ENCODE assay signal across 8 cellular contexts in genomic region chr12:56315626-56316473, GRCh38. TPM values are rescaled to one million over a fixed set of nuclear protein-coding genes. Genes with fewer than 3 reads are reported as not detected.
DNase-seq lines count a peak whose midpoint lies in the region; ATAC-seq, FAIRE-seq and TF ChIP-seq lines count a peak whose summit lies in the region.

TSS of gene CNPY2 (minus strand) at chr12:56315988. CDS start at chr12:56315217, 771 bp downstream.

- H3K27me3 ChIP-seq in WERI-Rb-1 (ENCODE audit: insufficient read depth, low read depth, severe bottlenecking) (no peaks in the 10 kb centered on the region), mammary epithelial cell (ENCODE audit: insufficient read depth, low read length) (no peaks in the 10 kb centered on the region), small intestine (ENCODE audit: control insufficient read depth in 2 of 2, insufficient read depth in 2 of 2, low read length in 2 of 2) (no peaks in the 10 kb centered on the region)

- H3K79me2 ChIP-seq in mammary epithelial cell (ENCODE audit: insufficient read depth, low read length) = peaks cover 20% of the 10 kb centered on the region

- peak; percentile 77 for DNase-seq in AG04449 (ENCODE audit: low read depth, low spot score)
- DNase-seq in NCI-H2227 (lab: John Stamatoyannopoulos, UW; ENCODE audit: unreplicated experiment) = peak; percentile 94
- peak; percentile 99 for DNase-seq in WERI-Rb-1
- peak; percentile 99 for DNase-seq in mammary epithelial cell
- DNase-seq in iPS-NIHi11 (ENCODE audit: low spot score) = peak; percentile 95
- peak; percentile 96 for DNase-seq in small intestine

- in situ Hi-C loops in mammary epithelial cell (cut with MboI; ENCODE audit: low sequenced_read_pairs in 2 of 2) = loop anchor here in 1 of 2 donors (10.0 kb wide), 1 partner anchor 149 kb away; the partner anchor contains the start of gene SPRYD4

- dilution Hi-C loops in mammary epithelial cell (cut with HindIII; ENCODE audit: low sequenced_read_pairs) = loop anchor here (5.0 to 10.0 kb wide), 3 partner anchors 46 to 296 kb away; partner anchors contain the start of genes APOF and STAT2

- peak within 1 kb of the TSS; percentile 79 for H3K27ac ChIP-seq in WERI-Rb-1
- H3K27ac ChIP-seq in mammary epithelial cell (ENCODE audit: insufficient read depth, low read depth, low read length) = peak within 1 kb of the TSS; percentile 89
- peak within 1 kb of the TSS; percentile 87 to 93 for H3K27ac ChIP-seq in small intestine (ENCODE audit: low read depth in 1 of 2, low read length in 1 of 2)

- H3K9me3 ChIP-seq in WERI-Rb-1 (ENCODE audit: severe bottlenecking) (no peaks in the 10 kb centered on the region), mammary epithelial cell (replicated peaks; ENCODE audit: insufficient read depth, low read length) (no peaks in the 10 kb centered on the region), small intestine (ENCODE audit: control insufficient read depth, low read depth) (no peaks in the 10 kb centered on the region)

- peak within 1 kb of the TSS; percentile 94 for H2AFZ ChIP-seq in mammary epithelial cell (ENCODE audit: low read depth, low read length)

- H3K4me1 ChIP-seq in mammary epithelial cell (ENCODE audit: insufficient read depth, low read length) (peaks cover 17% of the 10 kb centered on the region), small intestine (ENCODE audit: control insufficient read depth in 2 of 2, insufficient read depth in 1 of 2, low read depth in 1 of 2, low read length in 1 of 2) (no peaks in the 10 kb centered on the region)

- H3K4me3 ChIP-seq in AG04449 (ENCODE audit: low read depth, low read length) (peak within 1 kb of the TSS; percentile 96), WERI-Rb-1 (ENCODE audit: low read depth, low read length) (peak within 1 kb of the TSS; percentile 89), mammary epithelial cell (replicated peaks in 1 of 3; ENCODE audit: insufficient read depth in 1 of 3, low read depth in 2 of 3, low read length in 3 of 3) (peak within 1 kb of the TSS; percentile 94 to 96 (median 95)), small intestine (ENCODE audit: low read depth in 1 of 2, low read length in 2 of 2) (peak within 1 kb of the TSS; percentile 71 to 96)

- BruUV-seq in mammary epithelial cell (replicated peaks; lab: Mats Ljungman, UMichigan) = no TSS peak

- 4% methylated on average over 41 of the region's 62 CpGs for WGBS in mammary epithelial cell (ENCODE audit: low coverage, missing lambda C conversion rate)
- 0% methylated on average over 59 to 62 of the region's 62 CpGs for whole genome bisulfite sequencing in small intestine, 3 donors

- intact Hi-C loops in mammary epithelial cell (cut with micrococcal nuclease) = loop anchor here (1.0 kb wide), 3 partner anchors 16 to 148 kb away; partner anchors contain the start of genes CS and STAT2

- H4K20me1 ChIP-seq in mammary epithelial cell (ENCODE audit: insufficient read depth, low read length) = no peaks in the 10 kb centered on the region

- H3K36me3 ChIP-seq in WERI-Rb-1 = peaks cover 45% of the 10 kb centered on the region
- H3K36me3 ChIP-seq in mammary epithelial cell (ENCODE audit: insufficient read depth, low read length) = peaks cover 4% of the 10 kb centered on the region
- peaks cover 2 to 7% of the 10 kb centered on the region in 2 donors for H3K36me3 ChIP-seq in small intestine (ENCODE audit: control insufficient read depth in 2 of 2, insufficient read depth in 2 of 2, low read length in 2 of 2)

- POLR2A ChIA-PET in AG04449 (lab: Yijun Ruan, JAX) = interaction anchor here (0.6 to 1.7 kb wide), 15 partner anchors 8 to 148 kb away, joined by 3 to 7 read pairs (median 3); partner anchors contain the start of genes CS, IL23A, PAN2 and RNF41

- H3K9ac ChIP-seq in mammary epithelial cell (ENCODE audit: insufficient read depth, low read length) = peak within 1 kb of the TSS; percentile 96

- TF ChIP-seq CTCF in AG04449 (IDR thresholded peaks at IDR 0.05; ENCODE audit: insufficient read depth, low read length, missing control alignments) = peak; percentile 14
- TF ChIP-seq CTCF in WERI-Rb-1 (IDR thresholded peaks at IDR 0.05; ENCODE audit: low read depth, low read length) = peak; percentile 41; the same call in 1 of the 2 replicates
- peak in 1 of 2 donors; percentile 18 for TF ChIP-seq CTCF in mammary epithelial cell (conservative IDR thresholded peaks at IDR 0.05 in 1 of 2, IDR thresholded peaks at IDR 0.05 in 1 of 2; ENCODE audit: extremely low read depth in 1 of 2, insufficient read depth in 1 of 2, low read depth in 1 of 2, low read length in 2 of 2)

- CTCF ChIA-PET in AG04449 (lab: Yijun Ruan, JAX) (interaction anchor here (0.7 to 4.9 kb wide), 12 partner anchors 10 to 153 kb away, joined by 3 to 24 read pairs (median 3); partner anchors contain the start of genes SMARCC2, SPRYD4 and TIMELESS), mammary epithelial cell (lab: Charles Lee; ENCODE audit: low non-redundant PET) (interaction anchor here (0.6 to 0.9 kb wide), 3 partner anchors 59 to 155 kb away, joined by 3 to 7 read pairs (median 4); no protein-coding TSS in a partner anchor)

- no peak for FAIRE-seq in small intestine (lab: Jason Lieb, UNC)

- ATAC-seq in GM18873 (IDR thresholded peaks at IDR 0.05; ENCODE audit: low FRiP score, unreplicated experiment) (peak; percentile 89), HG03139 (IDR thresholded peaks at IDR 0.05; ENCODE audit: unreplicated experiment) (peak; percentile 88)

- peak within 1 kb of the TSS; percentile 79 for H3K4me2 ChIP-seq in mammary epithelial cell (ENCODE audit: insufficient read depth, low read depth, low read length)

RNA-seq across cellular contexts. Expression of gene CNPY2, which starts in this region (rescaled TPM):
- 100 to 1,000 TPM in 1 of 2 donors, 10 to 100 TPM in 1; 49.3 to 114 TPM for total RNA-seq in mammary epithelial cell
- polyA plus RNA-seq in mammary epithelial cell (108 TPM), small intestine (100 to 1,000 TPM in 2 of 3 donors, 10 to 100 TPM in 1; 80.0 to 156 (median 112) TPM)
- polyA minus RNA-seq in mammary epithelial cell = 106 TPM

Comparison
In these comparisons a context has a peak if more than half of its experiments do, and no peak if none do; other contexts are left out.
1. Peak in every context shown above with its lines: DNase-seq, ATAC-seq, H3K4me3 ChIP-seq and H3K27ac ChIP-seq.